Comparison of ENCODE assay signal across 1 cellular context in the genomic region with DNA sequence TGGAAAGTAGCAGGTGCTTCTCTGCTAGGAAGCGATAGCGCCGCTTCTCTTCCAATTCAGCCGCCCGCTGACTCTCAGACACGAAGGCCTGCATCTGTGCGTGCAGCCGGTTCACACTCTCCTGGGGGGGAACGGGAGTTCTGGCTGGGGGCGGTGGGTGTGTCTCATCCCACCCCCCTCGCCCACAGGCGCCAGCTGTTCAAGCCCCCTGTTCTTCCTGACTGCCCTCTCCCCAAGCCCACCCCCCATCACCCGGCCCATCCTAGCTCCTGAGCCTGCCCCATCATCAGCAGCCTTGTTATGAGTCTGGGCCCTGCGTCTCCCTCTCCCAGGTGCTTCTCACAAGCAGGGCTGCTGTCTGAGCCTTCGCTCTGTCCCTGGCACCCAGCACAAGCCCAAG.
TF ChIP-seq lines count a peak whose summit lies in the region.

No MANE protein-coding gene starts in this region.

TF ChIP-seq in WTC11, 78 proteins besides CTCF, POLR2A, EP300 and RAD21:
- TF ChIP-seq, protein P1, sequence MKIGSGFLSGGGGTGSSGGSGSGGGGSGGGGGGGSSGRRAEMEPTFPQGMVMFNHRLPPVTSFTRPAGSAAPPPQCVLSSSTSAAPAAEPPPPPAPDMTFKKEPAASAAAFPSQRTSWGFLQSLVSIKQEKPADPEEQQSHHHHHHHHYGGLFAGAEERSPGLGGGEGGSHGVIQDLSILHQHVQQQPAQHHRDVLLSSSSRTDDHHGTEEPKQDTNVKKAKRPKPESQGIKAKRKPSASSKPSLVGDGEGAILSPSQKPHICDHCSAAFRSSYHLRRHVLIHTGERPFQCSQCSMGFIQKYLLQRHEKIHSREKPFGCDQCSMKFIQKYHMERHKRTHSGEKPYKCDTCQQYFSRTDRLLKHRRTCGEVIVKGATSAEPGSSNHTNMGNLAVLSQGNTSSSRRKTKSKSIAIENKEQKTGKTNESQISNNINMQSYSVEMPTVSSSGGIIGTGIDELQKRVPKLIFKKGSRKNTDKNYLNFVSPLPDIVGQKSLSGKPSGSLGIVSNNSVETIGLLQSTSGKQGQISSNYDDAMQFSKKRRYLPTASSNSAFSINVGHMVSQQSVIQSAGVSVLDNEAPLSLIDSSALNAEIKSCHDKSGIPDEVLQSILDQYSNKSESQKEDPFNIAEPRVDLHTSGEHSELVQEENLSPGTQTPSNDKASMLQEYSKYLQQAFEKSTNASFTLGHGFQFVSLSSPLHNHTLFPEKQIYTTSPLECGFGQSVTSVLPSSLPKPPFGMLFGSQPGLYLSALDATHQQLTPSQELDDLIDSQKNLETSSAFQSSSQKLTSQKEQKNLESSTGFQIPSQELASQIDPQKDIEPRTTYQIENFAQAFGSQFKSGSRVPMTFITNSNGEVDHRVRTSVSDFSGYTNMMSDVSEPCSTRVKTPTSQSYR (CRISPR knock-in tag; IDR thresholded peaks at IDR 0.05): no peak
- TF ChIP-seq ZBTB21 (CRISPR knock-in tag; IDR thresholded peaks at IDR 0.05; ENCODE audit: borderline replicate concordance): no peak
- TF ChIP-seq, protein P2, sequence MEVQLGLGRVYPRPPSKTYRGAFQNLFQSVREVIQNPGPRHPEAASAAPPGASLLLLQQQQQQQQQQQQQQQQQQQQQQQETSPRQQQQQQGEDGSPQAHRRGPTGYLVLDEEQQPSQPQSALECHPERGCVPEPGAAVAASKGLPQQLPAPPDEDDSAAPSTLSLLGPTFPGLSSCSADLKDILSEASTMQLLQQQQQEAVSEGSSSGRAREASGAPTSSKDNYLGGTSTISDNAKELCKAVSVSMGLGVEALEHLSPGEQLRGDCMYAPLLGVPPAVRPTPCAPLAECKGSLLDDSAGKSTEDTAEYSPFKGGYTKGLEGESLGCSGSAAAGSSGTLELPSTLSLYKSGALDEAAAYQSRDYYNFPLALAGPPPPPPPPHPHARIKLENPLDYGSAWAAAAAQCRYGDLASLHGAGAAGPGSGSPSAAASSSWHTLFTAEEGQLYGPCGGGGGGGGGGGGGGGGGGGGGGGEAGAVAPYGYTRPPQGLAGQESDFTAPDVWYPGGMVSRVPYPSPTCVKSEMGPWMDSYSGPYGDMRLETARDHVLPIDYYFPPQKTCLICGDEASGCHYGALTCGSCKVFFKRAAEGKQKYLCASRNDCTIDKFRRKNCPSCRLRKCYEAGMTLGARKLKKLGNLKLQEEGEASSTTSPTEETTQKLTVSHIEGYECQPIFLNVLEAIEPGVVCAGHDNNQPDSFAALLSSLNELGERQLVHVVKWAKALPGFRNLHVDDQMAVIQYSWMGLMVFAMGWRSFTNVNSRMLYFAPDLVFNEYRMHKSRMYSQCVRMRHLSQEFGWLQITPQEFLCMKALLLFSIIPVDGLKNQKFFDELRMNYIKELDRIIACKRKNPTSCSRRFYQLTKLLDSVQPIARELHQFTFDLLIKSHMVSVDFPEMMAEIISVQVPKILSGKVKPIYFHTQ (CRISPR knock-in tag; IDR thresholded peaks at IDR 0.05): no peak
- TF ChIP-seq, protein P3, sequence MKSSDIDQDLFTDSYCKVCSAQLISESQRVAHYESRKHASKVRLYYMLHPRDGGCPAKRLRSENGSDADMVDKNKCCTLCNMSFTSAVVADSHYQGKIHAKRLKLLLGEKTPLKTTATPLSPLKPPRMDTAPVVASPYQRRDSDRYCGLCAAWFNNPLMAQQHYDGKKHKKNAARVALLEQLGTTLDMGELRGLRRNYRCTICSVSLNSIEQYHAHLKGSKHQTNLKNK (CRISPR knock-in tag; IDR thresholded peaks at IDR 0.05): no peak
- no peak for TF ChIP-seq FOXK1 (CRISPR knock-in tag; IDR thresholded peaks at IDR 0.05)
- TF ChIP-seq, protein P4, sequence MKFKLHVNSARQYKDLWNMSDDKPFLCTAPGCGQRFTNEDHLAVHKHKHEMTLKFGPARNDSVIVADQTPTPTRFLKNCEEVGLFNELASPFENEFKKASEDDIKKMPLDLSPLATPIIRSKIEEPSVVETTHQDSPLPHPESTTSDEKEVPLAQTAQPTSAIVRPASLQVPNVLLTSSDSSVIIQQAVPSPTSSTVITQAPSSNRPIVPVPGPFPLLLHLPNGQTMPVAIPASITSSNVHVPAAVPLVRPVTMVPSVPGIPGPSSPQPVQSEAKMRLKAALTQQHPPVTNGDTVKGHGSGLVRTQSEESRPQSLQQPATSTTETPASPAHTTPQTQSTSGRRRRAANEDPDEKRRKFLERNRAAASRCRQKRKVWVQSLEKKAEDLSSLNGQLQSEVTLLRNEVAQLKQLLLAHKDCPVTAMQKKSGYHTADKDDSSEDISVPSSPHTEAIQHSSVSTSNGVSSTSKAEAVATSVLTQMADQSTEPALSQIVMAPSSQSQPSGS (CRISPR knock-in tag; IDR thresholded peaks at IDR 0.05; ENCODE audit: borderline replicate concordance, low read depth): no peak
- TF ChIP-seq NFYB (CRISPR knock-in tag; conservative IDR thresholded peaks at IDR 0.05; ENCODE audit: low read depth): no peak
- TF ChIP-seq, protein P5, sequence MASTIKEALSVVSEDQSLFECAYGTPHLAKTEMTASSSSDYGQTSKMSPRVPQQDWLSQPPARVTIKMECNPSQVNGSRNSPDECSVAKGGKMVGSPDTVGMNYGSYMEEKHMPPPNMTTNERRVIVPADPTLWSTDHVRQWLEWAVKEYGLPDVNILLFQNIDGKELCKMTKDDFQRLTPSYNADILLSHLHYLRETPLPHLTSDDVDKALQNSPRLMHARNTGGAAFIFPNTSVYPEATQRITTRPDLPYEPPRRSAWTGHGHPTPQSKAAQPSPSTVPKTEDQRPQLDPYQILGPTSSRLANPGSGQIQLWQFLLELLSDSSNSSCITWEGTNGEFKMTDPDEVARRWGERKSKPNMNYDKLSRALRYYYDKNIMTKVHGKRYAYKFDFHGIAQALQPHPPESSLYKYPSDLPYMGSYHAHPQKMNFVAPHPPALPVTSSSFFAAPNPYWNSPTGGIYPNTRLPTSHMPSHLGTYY (CRISPR knock-in tag; IDR thresholded peaks at IDR 0.05): no peak
- TF ChIP-seq SMAD3 (CRISPR knock-in tag; IDR thresholded peaks at IDR 0.05; ENCODE audit: borderline replicate concordance): no peak
- TF ChIP-seq, protein P6, sequence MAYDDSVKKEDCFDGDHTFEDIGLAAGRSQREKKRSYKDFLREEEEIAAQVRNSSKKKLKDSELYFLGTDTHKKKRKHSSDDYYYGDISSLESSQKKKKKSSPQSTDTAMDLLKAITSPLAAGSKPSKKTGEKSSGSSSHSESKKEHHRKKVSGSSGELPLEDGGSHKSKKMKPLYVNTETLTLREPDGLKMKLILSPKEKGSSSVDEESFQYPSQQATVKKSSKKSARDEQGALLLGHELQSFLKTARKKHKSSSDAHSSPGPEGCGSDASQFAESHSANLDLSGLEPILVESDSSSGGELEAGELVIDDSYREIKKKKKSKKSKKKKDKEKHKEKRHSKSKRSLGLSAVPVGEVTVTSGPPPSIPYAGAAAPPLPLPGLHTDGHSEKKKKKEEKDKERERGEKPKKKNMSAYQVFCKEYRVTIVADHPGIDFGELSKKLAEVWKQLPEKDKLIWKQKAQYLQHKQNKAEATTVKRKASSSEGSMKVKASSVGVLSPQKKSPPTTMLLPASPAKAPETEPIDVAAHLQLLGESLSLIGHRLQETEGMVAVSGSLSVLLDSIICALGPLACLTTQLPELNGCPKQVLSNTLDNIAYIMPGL (CRISPR knock-in tag; IDR thresholded peaks at IDR 0.05): no peak
- TF ChIP-seq NR1H2 (CRISPR knock-in tag; IDR thresholded peaks at IDR 0.05): no peak
- TF ChIP-seq GRHL2 (CRISPR knock-in tag; IDR thresholded peaks at IDR 0.05; ENCODE audit: insufficient replicate concordance, severe bottlenecking): no peak
- no peak for TF ChIP-seq OVOL2 (CRISPR knock-in tag; IDR thresholded peaks at IDR 0.05; ENCODE audit: borderline replicate concordance)
- TF ChIP-seq, protein P7, sequence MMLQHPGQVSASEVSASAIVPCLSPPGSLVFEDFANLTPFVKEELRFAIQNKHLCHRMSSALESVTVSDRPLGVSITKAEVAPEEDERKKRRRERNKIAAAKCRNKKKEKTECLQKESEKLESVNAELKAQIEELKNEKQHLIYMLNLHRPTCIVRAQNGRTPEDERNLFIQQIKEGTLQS (CRISPR knock-in tag; conservative IDR thresholded peaks at IDR 0.05): no peak
- no peak for TF ChIP-seq TCF7 (CRISPR knock-in tag; IDR thresholded peaks at IDR 0.05; ENCODE audit: low read depth)
- TF ChIP-seq NFE2L1 (CRISPR knock-in tag; IDR thresholded peaks at IDR 0.05): no peak
- TF ChIP-seq, protein P8, sequence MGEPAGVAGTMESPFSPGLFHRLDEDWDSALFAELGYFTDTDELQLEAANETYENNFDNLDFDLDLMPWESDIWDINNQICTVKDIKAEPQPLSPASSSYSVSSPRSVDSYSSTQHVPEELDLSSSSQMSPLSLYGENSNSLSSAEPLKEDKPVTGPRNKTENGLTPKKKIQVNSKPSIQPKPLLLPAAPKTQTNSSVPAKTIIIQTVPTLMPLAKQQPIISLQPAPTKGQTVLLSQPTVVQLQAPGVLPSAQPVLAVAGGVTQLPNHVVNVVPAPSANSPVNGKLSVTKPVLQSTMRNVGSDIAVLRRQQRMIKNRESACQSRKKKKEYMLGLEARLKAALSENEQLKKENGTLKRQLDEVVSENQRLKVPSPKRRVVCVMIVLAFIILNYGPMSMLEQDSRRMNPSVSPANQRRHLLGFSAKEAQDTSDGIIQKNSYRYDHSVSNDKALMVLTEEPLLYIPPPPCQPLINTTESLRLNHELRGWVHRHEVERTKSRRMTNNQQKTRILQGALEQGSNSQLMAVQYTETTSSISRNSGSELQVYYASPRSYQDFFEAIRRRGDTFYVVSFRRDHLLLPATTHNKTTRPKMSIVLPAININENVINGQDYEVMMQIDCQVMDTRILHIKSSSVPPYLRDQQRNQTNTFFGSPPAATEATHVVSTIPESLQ (CRISPR knock-in tag; IDR thresholded peaks at IDR 0.05): no peak
- no peak for TF ChIP-seq MYBL2 (CRISPR knock-in tag; IDR thresholded peaks at IDR 0.05)
- TF ChIP-seq PRRX2 (CRISPR knock-in tag; IDR thresholded peaks at IDR 0.05): no peak
- TF ChIP-seq, protein P9, sequence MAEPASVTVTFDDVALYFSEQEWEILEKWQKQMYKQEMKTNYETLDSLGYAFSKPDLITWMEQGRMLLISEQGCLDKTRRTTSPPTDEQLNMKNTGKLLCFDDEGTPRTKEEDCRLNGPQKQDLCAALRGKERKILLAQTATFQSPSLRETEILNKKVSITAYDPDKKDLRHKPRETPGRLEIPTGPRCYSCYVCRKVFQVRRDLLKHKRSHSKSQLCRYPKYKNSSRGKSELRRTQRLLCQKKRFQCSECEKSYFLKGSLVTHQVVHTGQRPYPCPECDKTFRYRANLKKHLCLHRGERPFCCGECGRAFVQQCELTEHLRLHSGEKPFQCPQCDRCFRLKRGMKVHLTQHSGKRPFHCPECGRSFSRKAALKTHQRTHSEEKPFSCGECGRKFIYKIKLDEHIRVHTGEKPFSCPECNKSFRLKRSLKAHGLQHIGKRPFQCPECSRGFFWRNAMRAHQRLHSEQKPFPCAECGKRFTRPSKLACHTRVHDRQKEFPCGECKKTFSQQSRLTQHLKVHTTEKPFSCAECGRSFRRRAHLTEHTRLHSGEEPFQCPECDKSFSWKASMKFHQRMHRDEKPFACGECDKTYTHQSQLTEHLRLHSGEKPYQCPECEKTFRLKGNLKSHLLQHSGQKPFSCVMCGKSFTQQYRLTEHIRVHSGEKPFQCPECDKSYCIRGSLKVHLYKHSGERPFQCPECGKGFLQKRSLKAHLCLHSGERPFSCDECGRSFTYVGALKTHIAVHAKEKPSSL (CRISPR knock-in tag; conservative IDR thresholded peaks at IDR 0.05): no peak
